In genomic region chr2:136028001-136028400, GRCh38 we compare ENCODE assay signal across 20 cellular contexts. TPM values are rescaled to one million over a fixed set of nuclear protein-coding genes. Genes with fewer than 3 reads are reported as not detected.
DNase-seq lines count a peak whose midpoint lies in the region; ATAC-seq, FAIRE-seq and TF ChIP-seq lines count a peak whose summit lies in the region.
"Had no signal": no experiment of that assay in that cellular context is flagged by ENCODE, and none has a peak within 500 bp of the region (broad histone marks: within the 10 kb centered on the region; RNA-seq: fewer than 3 reads in every experiment).

No MANE protein-coding gene starts in this region.

- no peak overlapping the region for H3K4me3 Mint-ChIP-seq in neural progenitor cell
- no peak overlapping the region for H3K4me3 Mint-ChIP-seq in stimulated activated memory B cell treated with anti-CD40 and anti-IgM and Interleukin-4, amounts not matched to agents 10 μg/mL and 1 μg/mL and 100 μg/mL, for 72 hours
- H3K4me3 Mint-ChIP-seq: B cell; CD4-positive, alpha-beta T cell; CD8-positive, alpha-beta T cell had no signal

- H2AFZ ChIP-seq in neural progenitor cell (replicated peaks) = no peak overlapping the region

- no peak overlapping the region for H3K27ac ChIP-seq in neural progenitor cell
- H3K27ac ChIP-seq: 22Rv1; A549; BLaER1 treated with 17β-estradiol and CSF1 and Interleukin-3, amounts not matched to agents 10 nM and 100 nM; C4-2B had no signal

- H4K20me1 ChIP-seq in neural progenitor cell (ENCODE audit: low read depth) = no peaks in the 10 kb centered on the region
- H4K20me1 ChIP-seq: BLaER1 treated with 17β-estradiol and CSF1 and Interleukin-3, amounts not matched to agents 10 nM and 100 nM had no signal

- H3K9me3 Mint-ChIP-seq in neural progenitor cell = peaks cover 2% of the 10 kb centered on the region
- H3K9me3 Mint-ChIP-seq in stimulated activated memory B cell treated with anti-CD40 and anti-IgM and Interleukin-4, amounts not matched to agents 10 μg/mL and 1 μg/mL and 100 μg/mL, for 72 hours = no peaks in the 10 kb centered on the region
- H3K9me3 Mint-ChIP-seq: CD4-positive, alpha-beta T cell; CD8-positive, alpha-beta T cell had no signal

- peaks cover 28% of the 10 kb centered on the region for H3F3A ChIP-seq in neural progenitor cell (ENCODE audit: low read depth)

- no peak overlapping the region for H3K4me3 ChIP-seq in neural progenitor cell
- H3K4me3 ChIP-seq: A549; BLaER1 treated with 17β-estradiol and CSF1 and Interleukin-3, amounts not matched to agents 10 nM and 100 nM had no signal

- no peak for DNase-seq in GM18507 (ENCODE audit: extremely low spot score, insufficient read length, low read depth)
- DNase-seq in neural progenitor cell (ENCODE audit: low spot score) = no peak
- DNase-seq in NCI-H1694 treated with DMSO at 0.1 percent for 48 hours (lab: John Stamatoyannopoulos, UW) = no peak
- no peak for DNase-seq in middle frontal gyrus (ENCODE audit: extremely low spot score, low spot score)
- DNase-seq: AML-193; Caco-2; Calu3; CD4-positive, alpha-beta T cell; CD8-positive, alpha-beta T cell; DMS79 treated with DMSO at 0.1 percent for 48 hours; GF-D8 had no signal

- H3K27ac Mint-ChIP-seq in neural progenitor cell = peak overlapping the region; percentile 68
- peak overlapping the region; percentile 48 for H3K27ac Mint-ChIP-seq in stimulated activated memory B cell treated with anti-CD40 and anti-IgM and Interleukin-4, amounts not matched to agents 10 μg/mL and 1 μg/mL and 100 μg/mL, for 72 hours
- H3K27ac Mint-ChIP-seq: B cell; CD4-positive, alpha-beta T cell; CD8-positive, alpha-beta T cell had no signal

- H3K36me3 ChIP-seq in neural progenitor cell = no peaks in the 10 kb centered on the region
- H3K36me3 ChIP-seq: BLaER1 treated with 17β-estradiol and CSF1 and Interleukin-3, amounts not matched to agents 10 nM and 100 nM had no signal

- no peak overlapping the region for H3K9ac ChIP-seq in neural progenitor cell
- H3K9ac ChIP-seq: BLaER1 treated with 17β-estradiol and CSF1 and Interleukin-3, amounts not matched to agents 10 nM and 100 nM had no signal

- H3K4me2 ChIP-seq in neural progenitor cell = no peak overlapping the region
- H3K4me2 ChIP-seq: A549; BLaER1 treated with 17β-estradiol and CSF1 and Interleukin-3, amounts not matched to agents 10 nM and 100 nM had no signal

- no peaks in the 10 kb centered on the region for H3K79me2 ChIP-seq in neural progenitor cell (ENCODE audit: low read depth)

- peaks cover 15% of the 10 kb centered on the region for H3K27me3 Mint-ChIP-seq in neural progenitor cell (ENCODE audit: insufficient read depth, low read depth)
- no peaks in the 10 kb centered on the region for H3K27me3 Mint-ChIP-seq in stimulated activated memory B cell treated with anti-CD40 and anti-IgM and Interleukin-4, amounts not matched to agents 10 μg/mL and 1 μg/mL and 100 μg/mL, for 72 hours
- H3K27me3 Mint-ChIP-seq: B cell; CD4-positive, alpha-beta T cell had no signal

- no peak for TF ChIP-seq CTCF in neural progenitor cell (IDR thresholded peaks at IDR 0.05)

- peaks cover 16% of the 10 kb centered on the region for H3K4me1 ChIP-seq in neural progenitor cell

- no peaks in the 10 kb centered on the region for H3K9me3 ChIP-seq in neural progenitor cell (ENCODE audit: low read depth)
- H3K9me3 ChIP-seq: A549, Caco-2 had no signal

- H3K4me1 Mint-ChIP-seq in neural progenitor cell = peaks cover 85% of the 10 kb centered on the region
- H3K4me1 Mint-ChIP-seq in stimulated activated memory B cell treated with anti-CD40 and anti-IgM and Interleukin-4, amounts not matched to agents 10 μg/mL and 1 μg/mL and 100 μg/mL, for 72 hours = peaks cover 15% of the 10 kb centered on the region

- FAIRE-seq in GM18507 (lab: Jason Lieb, UNC) = peak; percentile 49
- FAIRE-seq: A549, D721Med, G401.6, GM19239 had no signal

- H3K36me3 Mint-ChIP-seq in neural progenitor cell = peaks cover 1% of the 10 kb centered on the region
- no peaks in the 10 kb centered on the region for H3K36me3 Mint-ChIP-seq in stimulated activated memory B cell treated with anti-CD40 and anti-IgM and Interleukin-4, amounts not matched to agents 10 μg/mL and 1 μg/mL and 100 μg/mL, for 72 hours
- H3K36me3 Mint-ChIP-seq: CD8-positive, alpha-beta T cell had no signal

- ATAC-seq in stimulated activated memory B cell treated with anti-CD40 and anti-IgM and Interleukin-4, amounts not matched to agents 10 μg/mL and 1 μg/mL and 100 μg/mL, for 72 hours = no peak
- ATAC-seq: A549; CD8-positive, alpha-beta T cell had no signal

- peaks cover 11% of the 10 kb centered on the region for H3K27me3 ChIP-seq in neural progenitor cell

RNA-seq across cellular contexts. Expression of gene DARS1, which starts 42.6 kb away (rescaled TPM):
- total RNA-seq in neural progenitor cell (ENCODE audit: low replicate concordance) = 175 and 227 TPM in 2 replicates
